In genomic region chr17:51372345-51373004, GRCh38 we compare ENCODE assay signal across 10 cellular contexts.
DNase-seq lines count a peak whose midpoint lies in the region; ATAC-seq, FAIRE-seq and TF ChIP-seq lines count a peak whose summit lies in the region.
"Had no signal": no experiment of that assay in that cellular context is flagged by ENCODE, and none has a peak within 500 bp of the region (broad histone marks: within the 10 kb centered on the region; RNA-seq: fewer than 3 reads in every experiment).

No MANE protein-coding gene starts in this region.

- peaks cover 29% of the 10 kb centered on the region for H3K4me1 Mint-ChIP-seq in brain
- peaks cover 7% of the 10 kb centered on the region for H3K4me1 Mint-ChIP-seq in stimulated activated effector memory CD8-positive, alpha-beta T cell treated with anti-CD3 and anti-CD28 coated beads, Interleukin-12 subunit alpha, Interleukin-12 subunit beta, amount 100 ng/mL, for 72 hours

- peaks cover 15% of the 10 kb centered on the region for H3K27me3 Mint-ChIP-seq in brain
- H3K27me3 Mint-ChIP-seq: T-cell had no signal

- H3K36me3 ChIP-seq in BE2C: no peaks in the 10 kb centered on the region

- H3K36me3 Mint-ChIP-seq in brain: no peaks in the 10 kb centered on the region
- no peaks in the 10 kb centered on the region for H3K36me3 Mint-ChIP-seq in stimulated activated effector memory CD8-positive, alpha-beta T cell treated with anti-CD3 and anti-CD28 coated beads, Interleukin-12 subunit alpha, Interleukin-12 subunit beta, amount 100 ng/mL, for 72 hours
- H3K36me3 Mint-ChIP-seq: T-cell had no signal

- H3K9me3 ChIP-seq in BE2C: no peaks in the 10 kb centered on the region

- H3K4me1 ChIP-seq in BE2C: no peaks in the 10 kb centered on the region

- no peak for TF ChIP-seq CTCF in BE2C (IDR thresholded peaks at IDR 0.05; ENCODE audit: low read depth, low read length)
- TF ChIP-seq CTCF in brain (conservative IDR thresholded peaks at IDR 0.05): no peak

- ATAC-seq in HG03066 (IDR thresholded peaks at IDR 0.05; ENCODE audit: low read depth, unreplicated experiment) (peak; percentile 91), left lobe of liver (peak; percentile 71)
- ATAC-seq in stimulated activated effector memory CD8-positive, alpha-beta T cell treated with anti-CD3 and anti-CD28 coated beads, Interleukin-12 subunit alpha, Interleukin-12 subunit beta, amount 100 ng/mL, for 72 hours: no peak

- DNase-seq in BE2C (peak; percentile 58), GM18507 (ENCODE audit: extremely low spot score, insufficient read length, low read depth) (peak; percentile 35), NCI-H774 (lab: John Stamatoyannopoulos, UW) (peak; percentile 26), left lobe of liver (ENCODE audit: low spot score) (no peak), NCI-H1105 treated with DMSO at 0.1 percent for 48 hours (lab: John Stamatoyannopoulos, UW) (no peak)
- no peak for DNase-seq in stimulated activated effector memory CD8-positive, alpha-beta T cell treated with anti-CD3 and anti-CD28 coated beads, Interleukin-12 subunit alpha, Interleukin-12 subunit beta, amount 100 ng/mL, for 72 hours (ENCODE audit: low spot score in 2 of 2)

- H3K4me3 Mint-ChIP-seq in brain: peak overlapping the region in 3 of 5 experiments; percentile 46 to 63 (median 57)
- H3K4me3 Mint-ChIP-seq in stimulated activated effector memory CD8-positive, alpha-beta T cell treated with anti-CD3 and anti-CD28 coated beads, Interleukin-12 subunit alpha, Interleukin-12 subunit beta, amount 100 ng/mL, for 72 hours: no peak overlapping the region

- peak; percentile 64 for FAIRE-seq in GM18507 (lab: Jason Lieb, UNC)

- H3K27me3 ChIP-seq in BE2C: no peaks in the 10 kb centered on the region

- H3K4me3 ChIP-seq in BE2C (ENCODE audit: low read depth, low read length): peak overlapping the region; percentile 24
- H3K4me3 ChIP-seq: skin epidermis had no signal

- no peaks in the 10 kb centered on the region for H3K9me3 Mint-ChIP-seq in brain
- H3K9me3 Mint-ChIP-seq in stimulated activated effector memory CD8-positive, alpha-beta T cell treated with anti-CD3 and anti-CD28 coated beads, Interleukin-12 subunit alpha, Interleukin-12 subunit beta, amount 100 ng/mL, for 72 hours: no peaks in the 10 kb centered on the region
- H3K9me3 Mint-ChIP-seq: T-cell had no signal

- peak overlapping the region in 4 of 5 experiments; percentile 16 to 93 (median 88) for H3K27ac Mint-ChIP-seq in brain
- H3K27ac Mint-ChIP-seq in stimulated activated effector memory CD8-positive, alpha-beta T cell treated with anti-CD3 and anti-CD28 coated beads, Interleukin-12 subunit alpha, Interleukin-12 subunit beta, amount 100 ng/mL, for 72 hours: no peak overlapping the region

Comparison
In these comparisons a context has a peak if more than half of its experiments do, and no peak if none do; other contexts are left out.
1. DNase-seq: peak in BE2C (single experiment), GM18507 (single experiment) and NCI-H774 (single experiment); none in left lobe of liver (single experiment), NCI-H1105 treated with DMSO at 0.1 percent for 48 hours (single experiment) and stimulated activated effector memory CD8-positive, alpha-beta T cell treated with anti-CD3 and anti-CD28 coated beads, Interleukin-12 subunit alpha, Interleukin-12 subunit beta, amount 100 ng/mL, for 72 hours (0 of 2).